ENCODE assay signal across 8 cellular contexts in the genomic region with DNA sequence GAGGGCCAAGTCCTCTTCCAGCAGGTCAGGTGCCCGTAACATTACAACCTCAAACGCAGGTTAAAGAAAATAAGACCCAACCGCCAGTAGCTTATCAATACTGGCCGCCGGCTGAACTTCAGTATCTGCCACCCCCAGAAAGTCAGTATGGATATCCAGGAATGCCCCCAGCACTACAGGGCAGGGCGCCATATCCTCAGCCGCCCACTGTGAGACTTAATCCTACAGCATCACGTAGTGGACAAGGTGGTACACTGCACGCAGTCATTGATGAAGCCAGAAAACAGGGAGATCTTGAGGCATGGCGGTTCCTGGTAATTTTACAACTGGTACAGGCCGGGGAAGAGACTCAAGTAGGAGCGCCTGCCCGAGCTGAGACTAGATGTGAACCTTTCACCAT. TPM values are rescaled to one million over a fixed set of nuclear protein-coding genes. Genes with fewer than 3 reads are reported as not detected.
DNase-seq lines count a peak whose midpoint lies in the region; ATAC-seq and TF ChIP-seq lines count a peak whose summit lies in the region.
"Not testable (repeated sequence)": the region's sequence is repeated elsewhere in the genome, so short reads cannot be mapped to it uniquely, and the experiment has no call there.

No MANE protein-coding gene starts in this region.

- DNase-seq in CD8-positive, alpha-beta memory T cell = peak; percentile 13 to 62 (median 28)
- peak; percentile 41 for DNase-seq in MG63
- not testable (repeated sequence) for DNase-seq in activated T-cell treated with anti-CD3 and anti-CD28 coated beads, Interleukin-2, amount 50 U/mL, for 4 hours
- DNase-seq in epithelial cell of esophagus (ENCODE audit: low read depth) = peak; percentile 76
- DNase-seq in left kidney (ENCODE audit: low read depth, low spot score) = peak; percentile 71

- H3K4me1 Mint-ChIP-seq in CD8-positive, alpha-beta memory T cell = peaks cover 6 to 11% (median 8%) of the 10 kb centered on the region in 3 donors
- H3K4me1 Mint-ChIP-seq in activated T-cell treated with anti-CD3 and anti-CD28 coated beads, Interleukin-2, amount 50 U/mL, for 4 hours (ENCODE audit: low read depth) = not testable (repeated sequence)
- peaks cover 15% of the 10 kb centered on the region for H3K4me1 Mint-ChIP-seq in stimulated activated memory B cell treated with anti-CD40 and anti-IgM and Interleukin-4, amounts not matched to agents 10 μg/mL and 1 μg/mL and 100 μg/mL, for 72 hours

- not testable (repeated sequence) for H3K9me3 ChIP-seq in CD8-positive, alpha-beta memory T cell (ENCODE audit: low read length); MG63

- H3K4me3 Mint-ChIP-seq in CD8-positive, alpha-beta memory T cell; activated T-cell treated with anti-CD3 and anti-CD28 coated beads, Interleukin-2, amount 50 U/mL, for 4 hours; stimulated activated memory B cell treated with anti-CD40 and anti-IgM and Interleukin-4, amounts not matched to agents 10 μg/mL and 1 μg/mL and 100 μg/mL, for 72 hours: not testable (repeated sequence)

- H3K36me3 ChIP-seq in CD8-positive, alpha-beta memory T cell (ENCODE audit: insufficient read depth, low read length); MG63: not testable (repeated sequence)

- H3K27ac Mint-ChIP-seq in CD8-positive, alpha-beta memory T cell = peak overlapping the region in 3 of 8 donors; percentile 19 to 49 (median 42)
- H3K27ac Mint-ChIP-seq in stimulated activated memory B cell treated with anti-CD40 and anti-IgM and Interleukin-4, amounts not matched to agents 10 μg/mL and 1 μg/mL and 100 μg/mL, for 72 hours = not testable (repeated sequence)

- not testable (repeated sequence) for H3K27me3 ChIP-seq in CD8-positive, alpha-beta memory T cell (ENCODE audit: insufficient read depth, low read length, poor library complexity, severe bottlenecking); MG63

- not testable (repeated sequence) for H3K36me3 Mint-ChIP-seq in CD8-positive, alpha-beta memory T cell; activated T-cell treated with anti-CD3 and anti-CD28 coated beads, Interleukin-2, amount 50 U/mL, for 4 hours (ENCODE audit: insufficient read depth); stimulated activated memory B cell treated with anti-CD40 and anti-IgM and Interleukin-4, amounts not matched to agents 10 μg/mL and 1 μg/mL and 100 μg/mL, for 72 hours

- CTCF ChIA-PET in CD8-positive, alpha-beta memory T cell (lab: Charles Lee) = not testable (repeated sequence)

- H3K4me3 ChIP-seq in CD8-positive, alpha-beta memory T cell (ENCODE audit: low read length); MG63; epithelial cell of esophagus (ENCODE audit: low read length): not testable (repeated sequence)

- not testable (repeated sequence) for H3K9me3 Mint-ChIP-seq in CD8-positive, alpha-beta memory T cell; activated T-cell treated with anti-CD3 and anti-CD28 coated beads, Interleukin-2, amount 50 U/mL, for 4 hours; stimulated activated memory B cell treated with anti-CD40 and anti-IgM and Interleukin-4, amounts not matched to agents 10 μg/mL and 1 μg/mL and 100 μg/mL, for 72 hours

- POLR2A ChIA-PET in CD8-positive, alpha-beta memory T cell (lab: Charles Lee) = not testable (repeated sequence)

- not testable (repeated sequence) for H3K27me3 Mint-ChIP-seq in CD8-positive, alpha-beta memory T cell; activated T-cell treated with anti-CD3 and anti-CD28 coated beads, Interleukin-2, amount 50 U/mL, for 4 hours (ENCODE audit: low read depth); stimulated activated memory B cell treated with anti-CD40 and anti-IgM and Interleukin-4, amounts not matched to agents 10 μg/mL and 1 μg/mL and 100 μg/mL, for 72 hours

- not testable (repeated sequence) for H3K4me1 ChIP-seq in CD8-positive, alpha-beta memory T cell (ENCODE audit: insufficient read depth, low read length)

- not testable (repeated sequence) for H3K27ac ChIP-seq in CD8-positive, alpha-beta memory T cell (ENCODE audit: low read depth, low read length)

- TF ChIP-seq CTCF in epithelial cell of esophagus (IDR thresholded peaks at IDR 0.05; ENCODE audit: insufficient read depth, low read depth, low read length, missing control alignments) = peak; percentile 65

- ATAC-seq in GM19043 (IDR thresholded peaks at IDR 0.05; ENCODE audit: low read depth, unreplicated experiment) (peak; percentile 80), HG02884 (IDR thresholded peaks at IDR 0.05; ENCODE audit: unreplicated experiment) (peak; percentile 60)
- ATAC-seq in activated T-cell treated with anti-CD3 and anti-CD28 coated beads, Interleukin-2, amount 50 U/mL, for 4 hours = peak; percentile 74 to 87
- ATAC-seq in stimulated activated memory B cell treated with anti-CD40 and anti-IgM and Interleukin-4, amounts not matched to agents 10 μg/mL and 1 μg/mL and 100 μg/mL, for 72 hours = peak; percentile 65

RNA-seq across cellular contexts. Expression of a gene that starts 7.0 kb away (rescaled TPM):
- 1,000 to 10,000 TPM; 1,569 to 1,633 TPM for total RNA-seq in CD8-positive, alpha-beta memory T cell
- polyA plus RNA-seq in CD8-positive, alpha-beta memory T cell = 973 TPM
- total RNA-seq in MG63 (2014; rRNA removed; shearing (Covaris generic); ENCODE audit: low replicate concordance) = 2,355 and 3,485 TPM in 2 replicates
- total RNA-seq in activated T-cell treated with anti-CD3 and anti-CD28 coated beads, Interleukin-2, amount 50 U/mL, for 4 hours = 1,000 to 10,000 TPM; 2,191 to 2,257 (median 2,224) TPM

RNA-seq across cellular contexts. Expression of a gene that starts 16.6 kb away (rescaled TPM):
- total RNA-seq in CD8-positive, alpha-beta memory T cell = 10 to 100 TPM; 28.9 to 29.7 TPM
- 14.5 TPM for polyA plus RNA-seq in CD8-positive, alpha-beta memory T cell
- total RNA-seq in MG63 (2014; rRNA removed; shearing (Covaris generic); ENCODE audit: low replicate concordance) = 22.0 and 41.2 TPM in 2 replicates
- 10 to 100 TPM; 24.1 to 25.8 (median 24.8) TPM for total RNA-seq in activated T-cell treated with anti-CD3 and anti-CD28 coated beads, Interleukin-2, amount 50 U/mL, for 4 hours

RNA-seq across cellular contexts. Expression of a gene that starts 30.9 kb away (rescaled TPM):
- total RNA-seq in CD8-positive, alpha-beta memory T cell = 10 to 100 TPM; 16.6 to 17.3 TPM
- 4.5 TPM for polyA plus RNA-seq in CD8-positive, alpha-beta memory T cell
- 9.7 and 11.0 TPM in 2 replicates for total RNA-seq in MG63 (2014; rRNA removed; shearing (Covaris generic); ENCODE audit: low replicate concordance)
- total RNA-seq in activated T-cell treated with anti-CD3 and anti-CD28 coated beads, Interleukin-2, amount 50 U/mL, for 4 hours = 10 to 100 TPM; 11.8 to 14.1 (median 12.9) TPM
